ENCODE assay signal across 2 cellular contexts in genomic region chr6:18465410-18466154, GRCh38.
TF ChIP-seq lines count a peak whose summit lies in the region.

No MANE protein-coding gene starts in this region.

TF ChIP-seq in HEK293, 187 proteins besides CTCF, POLR2A, EP300 and RAD21 (continued from another document):
- TF ChIP-seq ZNF18 (tag by site-specific recombination; IDR thresholded peaks at IDR 0.05) (no peak), SALL2 (tag by site-specific recombination; IDR thresholded peaks at IDR 0.05; ENCODE audit: borderline replicate concordance) (no peak), ZNF626 (tag by site-specific recombination; IDR thresholded peaks at IDR 0.05) (no peak), SP2 (tag by site-specific recombination; IDR thresholded peaks at IDR 0.05) (no peak), MYNN (tag by site-specific recombination; IDR thresholded peaks at IDR 0.05; ENCODE audit: borderline replicate concordance) (no peak), ZNF140 (tag by site-specific recombination; IDR thresholded peaks at IDR 0.05) (no peak), ZNF707 (tag by site-specific recombination; IDR thresholded peaks at IDR 0.05) (no peak), ZNF335 (tag by site-specific recombination; conservative IDR thresholded peaks at IDR 0.05) (no peak), ZBTB44 (tag by site-specific recombination; IDR thresholded peaks at IDR 0.05) (no peak), WT1 (tag by site-specific recombination; IDR thresholded peaks at IDR 0.05) (no peak), ZNF37A (tag by site-specific recombination; IDR thresholded peaks at IDR 0.05) (no peak)

TF ChIP-seq in WTC11, 78 proteins besides CTCF, POLR2A, EP300 and RAD21 (continued from another document):
- TF ChIP-seq ZMAT4 (CRISPR knock-in tag; IDR thresholded peaks at IDR 0.05) (no peak), ESRRA (CRISPR knock-in tag; IDR thresholded peaks at IDR 0.05; ENCODE audit: borderline replicate concordance) (no peak), NR2C2 (CRISPR knock-in tag; IDR thresholded peaks at IDR 0.05) (no peak), AR (CRISPR knock-in tag; IDR thresholded peaks at IDR 0.05) (no peak), PREB (CRISPR knock-in tag; IDR thresholded peaks at IDR 0.05; ENCODE audit: borderline replicate concordance) (no peak), TP53 (CRISPR knock-in tag; IDR thresholded peaks at IDR 0.05) (no peak), TEAD4 (CRISPR knock-in tag; IDR thresholded peaks at IDR 0.05) (no peak), GRHL2 (CRISPR knock-in tag; IDR thresholded peaks at IDR 0.05; ENCODE audit: insufficient replicate concordance, severe bottlenecking) (no peak), ATF2 (CRISPR knock-in tag; IDR thresholded peaks at IDR 0.05; ENCODE audit: borderline replicate concordance, low read depth) (no peak), JAZF1 (CRISPR knock-in tag; IDR thresholded peaks at IDR 0.05) (no peak), TCF7 (CRISPR knock-in tag; IDR thresholded peaks at IDR 0.05; ENCODE audit: low read depth) (no peak)
